Comparison of ENCODE assay signal across 8 cellular contexts in genomic region chr17:82297804-82298537, GRCh38. TPM values are rescaled to one million over a fixed set of nuclear protein-coding genes. Genes with fewer than 3 reads are reported as not detected.
DNase-seq lines count a peak whose midpoint lies in the region; ATAC-seq and TF ChIP-seq lines count a peak whose summit lies in the region.

No MANE protein-coding gene starts in this region.

- no peak for TF ChIP-seq CTCF in HFF-Myc (IDR thresholded peaks at IDR 0.05; ENCODE audit: low read depth, low read length, missing control alignments)

- peak overlapping the region; percentile 41 for H3K4me3 ChIP-seq in HFF-Myc (replicated peaks; ENCODE audit: low read depth, low read length)

- DNase-seq in GM03348 (ENCODE audit: low spot score), result peak; percentile 92
- DNase-seq in HFF-Myc (ENCODE audit: extremely low read depth, low read depth), result peak; percentile 71
- DNase-seq in NCI-H2196 treated with DMSO at 0.1 percent for 48 hours (lab: John Stamatoyannopoulos, UW; ENCODE audit: unreplicated experiment), result peak; percentile 96
- DNase-seq in activated CD4-positive, alpha-beta T cell treated with anti-CD3 and anti-CD28 coated beads, Interleukin-2, amount 50 U/mL, for 4 hours, result peak; percentile 93 to 94
- peak; percentile 86 for DNase-seq in dedifferentiated amniotic fluid mesenchymal stem cell (ENCODE audit: extremely low spot score)
- peak; percentile 93 to 94 for DNase-seq in lung microvascular endothelial cell (ENCODE audit: low read depth in 2 of 2)
- DNase-seq in stimulated activated CD8-positive, alpha-beta memory T cell treated with anti-CD3 and anti-CD28 coated beads, Interleukin-12 subunit alpha, Interleukin-12 subunit beta, amount 100 ng/mL, for 4 hours (ENCODE audit: low read depth), result peak; percentile 82

- ATAC-seq in HG03139 (IDR thresholded peaks at IDR 0.05; ENCODE audit: unreplicated experiment), result no peak

RNA-seq across cellular contexts. Expression of gene CD7, which starts 19.4 kb away (rescaled TPM):
- total RNA-seq in lung microvascular endothelial cell, result under 0.01 TPM in 1 of 2 replicates, not detected in the other

RNA-seq across cellular contexts. Expression of gene CSNK1D, which starts 24.5 kb away (rescaled TPM):
- 38.8 and 41.3 TPM in 2 replicates for total RNA-seq in lung microvascular endothelial cell

RNA-seq across cellular contexts. Expression of gene SECTM1, which starts 35.6 kb away (rescaled TPM):
- 1.3 and 1.8 TPM in 2 replicates for total RNA-seq in lung microvascular endothelial cell
